In genomic region chr20:36676701-36677421, GRCh38 we compare ENCODE assay signal across 20 cellular contexts.
A peak's percentile ranks its signal among the peaks of the same experiment; 100 is the strongest.
DNase-seq lines count a peak whose midpoint lies in the region; TF ChIP-seq lines count a peak whose summit lies in the region.
"Had no signal": no experiment of that assay in that cellular context is flagged by ENCODE, and none has a peak within 500 bp of the region (broad histone marks: within the 10 kb centered on the region; RNA-seq: fewer than 3 reads in every experiment).

No MANE protein-coding gene starts in this region.

- H3K27me3 Mint-ChIP-seq in T-helper 2 cell treated with Interferon-gamma antibody and Interleukin-4, amounts not matched to agents 5 μg/mL and 100 μg/mL, for 36 hours (ENCODE audit: low read depth): no peaks in the 10 kb centered on the region
- H3K27me3 Mint-ChIP-seq: activated CD4-positive, alpha-beta T cell treated with anti-CD3 and anti-CD28 coated beads, Interleukin-2, amount 10 ng/mL, durations not matched to agents 7 days and 5 days; activated naive CD4-positive, alpha-beta T cell treated with anti-CD3 and anti-CD28 coated beads, Interleukin-2, amount 10 ng/mL, durations not matched to agents 7 days and 5 days had no signal

- H3K27ac ChIP-seq in RWPE1 (peak overlapping the region; percentile 0), iPS DF 6.9 (ENCODE audit: low read length) (no peak overlapping the region)
- H3K27ac ChIP-seq: epithelial cell of prostate, pancreas had no signal

- no peaks in the 10 kb centered on the region for H3K9me3 Mint-ChIP-seq in T-helper 2 cell treated with Interferon-gamma antibody and Interleukin-4, amounts not matched to agents 5 μg/mL and 100 μg/mL, for 36 hours
- H3K9me3 Mint-ChIP-seq: activated CD4-positive, alpha-beta T cell treated with anti-CD3 and anti-CD28 coated beads, Interleukin-2, amount 10 ng/mL, durations not matched to agents 7 days and 5 days; activated naive CD4-positive, alpha-beta T cell treated with anti-CD3 and anti-CD28 coated beads, Interleukin-2, amount 10 ng/mL, durations not matched to agents 7 days and 5 days had no signal

- no peak overlapping the region for H3K27ac Mint-ChIP-seq in T-helper 2 cell treated with Interferon-gamma antibody and Interleukin-4, amounts not matched to agents 5 μg/mL and 100 μg/mL, for 36 hours
- H3K27ac Mint-ChIP-seq: activated CD4-positive, alpha-beta T cell treated with anti-CD3 and anti-CD28 coated beads, Interleukin-2, amount 10 ng/mL, durations not matched to agents 7 days and 5 days; activated naive CD4-positive, alpha-beta T cell treated with anti-CD3 and anti-CD28 coated beads, Interleukin-2, amount 10 ng/mL, durations not matched to agents 7 days and 5 days had no signal

- peak overlapping the region; percentile 71 for H3K4me3 ChIP-seq in iPS DF 6.9 (ENCODE audit: low read length)
- H3K4me3 ChIP-seq in neuron (ENCODE audit: low read length): peak overlapping the region; percentile 51
- H3K4me3 ChIP-seq: pancreas had no signal

- peaks cover 8% of the 10 kb centered on the region for H3K36me3 Mint-ChIP-seq in T-helper 2 cell treated with Interferon-gamma antibody and Interleukin-4, amounts not matched to agents 5 μg/mL and 100 μg/mL, for 36 hours (ENCODE audit: low read depth)

- no peaks in the 10 kb centered on the region for H3K27me3 ChIP-seq in iPS DF 6.9 (ENCODE audit: control insufficient read depth, insufficient read depth, low read length)
- no peaks in the 10 kb centered on the region for H3K27me3 ChIP-seq in neuron (ENCODE audit: insufficient read depth, low read length)
- H3K27me3 ChIP-seq: pancreas had no signal

- H3K4me1 ChIP-seq in ES-I3 (ENCODE audit: insufficient read depth, low read length): no peaks in the 10 kb centered on the region
- no peaks in the 10 kb centered on the region for H3K4me1 ChIP-seq in iPS DF 6.9 (ENCODE audit: control insufficient read depth, insufficient read depth, low read length)
- no peaks in the 10 kb centered on the region for H3K4me1 ChIP-seq in neuron (ENCODE audit: insufficient read depth, low read length)
- H3K4me1 ChIP-seq: pancreas had no signal

- POLR2A ChIA-PET in RWPE1 (lab: Yijun Ruan, JAX; ENCODE audit: low non-redundant PET): no interaction called here

- H3K4me1 Mint-ChIP-seq in T-helper 2 cell treated with Interferon-gamma antibody and Interleukin-4, amounts not matched to agents 5 μg/mL and 100 μg/mL, for 36 hours (ENCODE audit: low read depth): no peaks in the 10 kb centered on the region
- H3K4me1 Mint-ChIP-seq: activated CD4-positive, alpha-beta T cell treated with anti-CD3 and anti-CD28 coated beads, Interleukin-2, amount 10 ng/mL, durations not matched to agents 7 days and 5 days; activated naive CD4-positive, alpha-beta T cell treated with anti-CD3 and anti-CD28 coated beads, Interleukin-2, amount 10 ng/mL, durations not matched to agents 7 days and 5 days had no signal

- H3K36me3 ChIP-seq in ES-I3 (ENCODE audit: insufficient read depth, low read length) (no peaks in the 10 kb centered on the region), iPS DF 6.9 (ENCODE audit: control insufficient read depth, insufficient read depth, low read length) (no peaks in the 10 kb centered on the region), neuron (ENCODE audit: insufficient read depth, low read length) (no peaks in the 10 kb centered on the region)

- H3K9me3 ChIP-seq in ES-I3 (ENCODE audit: control insufficient read depth, insufficient read depth, low read length) (no peaks in the 10 kb centered on the region; the same call in 1 of the 2 replicates), iPS DF 6.9 (ENCODE audit: control insufficient read depth, insufficient read depth, low read length) (no peaks in the 10 kb centered on the region), neuron (ENCODE audit: low read length) (no peaks in the 10 kb centered on the region)
- H3K9me3 ChIP-seq: pancreas had no signal

- peak overlapping the region; percentile 78 for H3K9ac ChIP-seq in ES-I3 (ENCODE audit: low read depth, low read length)

- H2AFZ ChIP-seq in neuron (ENCODE audit: low read depth, low read length): peak overlapping the region; percentile 69

- no CpG with 5 or more reads among the region's 27 CpGs for WGBS in iPS DF 6.9 (ENCODE audit: insufficient coverage, insufficient read length)

- no peak for DNase-seq in RWPE1 (ENCODE audit: low spot score)
- peak; percentile 90 for DNase-seq in iPS DF 6.9 (ENCODE audit: low read depth, low spot score)
- DNase-seq in amygdala (lab: John Stamatoyannopoulos, UW): no peak
- no peak for DNase-seq in T-helper 2 cell treated with Interferon-gamma antibody and Interleukin-4, amounts not matched to agents 5 μg/mL and 100 μg/mL, for 36 hours (ENCODE audit: low spot score)
- DNase-seq in stimulated activated CD4-positive, alpha-beta T cell treated with anti-CD3 and anti-CD28 coated beads, Interleukin-2, amount 100 ng/mL, for 48 hours: no peak
- DNase-seq in nucleus accumbens (lab: John Stamatoyannopoulos, UW): no peak
- DNase-seq: activated CD4-positive, alpha-beta T cell treated with anti-CD3 and anti-CD28 coated beads, Interleukin-2, amount 10 ng/mL, durations not matched to agents 7 days and 5 days; activated naive CD4-positive, alpha-beta T cell treated with anti-CD3 and anti-CD28 coated beads, Interleukin-2, amount 10 ng/mL, durations not matched to agents 7 days and 5 days; Calu3; cortex of kidney; GF-D8; left colon; NCI-H1105 treated with DMSO at 0.1 percent for 48 hours; NCI-H2171 treated with DMSO at 0.1 percent for 48 hours; OCI-M1; stimulated activated CD4-positive, alpha-beta T cell treated with anti-CD3 and anti-CD28 coated beads, Interleukin-4, amount 100 ng/mL, for 1 hour had no signal

- TF ChIP-seq CTCF in RWPE1 (conservative IDR thresholded peaks at IDR 0.05; ENCODE audit: low read depth): no peak

- CTCF ChIA-PET in RWPE1 (lab: Yijun Ruan, JAX): interaction anchor here (0.6 to 0.7 kb wide), 3 partner anchors 22 to 110 kb away, joined by 3 read pairs; no protein-coding TSS in a partner anchor

- H3K4me3 Mint-ChIP-seq in T-helper 2 cell treated with Interferon-gamma antibody and Interleukin-4, amounts not matched to agents 5 μg/mL and 100 μg/mL, for 36 hours: no peak overlapping the region
- H3K4me3 Mint-ChIP-seq: activated CD4-positive, alpha-beta T cell treated with anti-CD3 and anti-CD28 coated beads, Interleukin-2, amount 10 ng/mL, durations not matched to agents 7 days and 5 days; activated naive CD4-positive, alpha-beta T cell treated with anti-CD3 and anti-CD28 coated beads, Interleukin-2, amount 10 ng/mL, durations not matched to agents 7 days and 5 days had no signal
